ENCODE assay signal across 18 cellular contexts in the genomic region with DNA sequence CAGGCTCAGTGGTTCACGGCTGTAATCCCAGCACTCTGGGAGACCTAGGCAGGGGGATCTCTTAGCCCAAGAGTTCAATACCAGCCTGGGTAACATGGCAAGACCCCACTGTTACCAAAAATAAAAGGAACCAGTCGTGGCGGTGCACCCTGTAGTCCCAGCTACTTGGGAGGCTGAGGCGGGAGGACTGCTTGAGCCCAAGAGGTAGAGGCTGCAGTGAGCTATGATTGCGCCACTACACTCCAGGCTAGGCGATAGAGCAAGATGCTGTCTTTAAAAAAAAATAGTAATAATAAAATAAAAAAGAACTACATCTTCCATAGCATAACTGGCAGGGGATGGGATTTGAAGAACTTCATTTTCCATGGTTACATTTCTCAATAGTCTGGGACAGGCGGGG. TPM values are rescaled to one million over a fixed set of nuclear protein-coding genes. Genes with fewer than 3 reads are reported as not detected.
A peak's percentile ranks its signal among the peaks of the same experiment; 100 is the strongest.
DNase-seq lines count a peak whose midpoint lies in the region; ATAC-seq and TF ChIP-seq lines count a peak whose summit lies in the region.
"Had no signal": no experiment of that assay in that cellular context is flagged by ENCODE, and none has a peak within 500 bp of the region (broad histone marks: within the 10 kb centered on the region; RNA-seq: fewer than 3 reads in every experiment).

No MANE protein-coding gene starts in this region.

- H3K4me1 Mint-ChIP-seq in activated T-cell treated with anti-CD3 and anti-CD28 coated beads, Interleukin-2, amount 50 U/mL, for 24 hours (ENCODE audit: low read depth): peaks cover 48% of the 10 kb centered on the region
- H3K4me1 Mint-ChIP-seq in WTC11: peaks cover 19% of the 10 kb centered on the region
- peaks cover 16 to 41% of the 10 kb centered on the region in 2 donors for H3K4me1 Mint-ChIP-seq in stimulated activated naive B cell treated with anti-CD40 and anti-IgM and Interleukin-4, amounts not matched to agents 10 μg/mL and 1 μg/mL and 100 μg/mL, for 72 hours

- no peak for ATAC-seq in WTC11
- ATAC-seq in stimulated activated naive B cell treated with anti-CD40 and anti-IgM and Interleukin-4, amounts not matched to agents 10 μg/mL and 1 μg/mL and 100 μg/mL, for 72 hours (replicated peaks): no peak

- H3K27me3 Mint-ChIP-seq in activated T-cell treated with anti-CD3 and anti-CD28 coated beads, Interleukin-2, amount 50 U/mL, for 24 hours: no peaks in the 10 kb centered on the region
- H3K27me3 Mint-ChIP-seq in WTC11 (ENCODE audit: low read depth): peaks cover 68% of the 10 kb centered on the region
- H3K27me3 Mint-ChIP-seq in stimulated activated naive B cell treated with anti-CD40 and anti-IgM and Interleukin-4, amounts not matched to agents 10 μg/mL and 1 μg/mL and 100 μg/mL, for 72 hours: peaks cover 10 to 28% of the 10 kb centered on the region in 2 donors

- TF ChIP-seq CTCF in WTC11 (IDR thresholded peaks at IDR 0.05): no peak

- POLR2A ChIA-PET in WTC11 (lab: Charles Lee): interaction anchor here (1.8 kb wide), 1 partner anchor 40 kb away, joined by 10 read pairs; no protein-coding TSS in a partner anchor

- peak overlapping the region; percentile 86 for H3K4me3 Mint-ChIP-seq in activated T-cell treated with anti-CD3 and anti-CD28 coated beads, Interleukin-2, amount 50 U/mL, for 24 hours
- H3K4me3 Mint-ChIP-seq in WTC11: peak overlapping the region; percentile 91
- H3K4me3 Mint-ChIP-seq in stimulated activated naive B cell treated with anti-CD40 and anti-IgM and Interleukin-4, amounts not matched to agents 10 μg/mL and 1 μg/mL and 100 μg/mL, for 72 hours: peak overlapping the region in 1 of 2 donors; percentile 8

- H3K36me3 Mint-ChIP-seq in activated T-cell treated with anti-CD3 and anti-CD28 coated beads, Interleukin-2, amount 50 U/mL, for 24 hours (ENCODE audit: low read depth): peaks cover 7% of the 10 kb centered on the region
- H3K36me3 Mint-ChIP-seq in WTC11: no peaks in the 10 kb centered on the region
- H3K36me3 Mint-ChIP-seq in stimulated activated naive B cell treated with anti-CD40 and anti-IgM and Interleukin-4, amounts not matched to agents 10 μg/mL and 1 μg/mL and 100 μg/mL, for 72 hours: no peaks in the 10 kb centered on the region

- peak overlapping the region; percentile 84 for H3K27ac Mint-ChIP-seq in activated T-cell treated with anti-CD3 and anti-CD28 coated beads, Interleukin-2, amount 50 U/mL, for 24 hours
- H3K27ac Mint-ChIP-seq in WTC11: no peak overlapping the region
- H3K27ac Mint-ChIP-seq in stimulated activated naive B cell treated with anti-CD40 and anti-IgM and Interleukin-4, amounts not matched to agents 10 μg/mL and 1 μg/mL and 100 μg/mL, for 72 hours: peak overlapping the region; percentile 20

- no peaks in the 10 kb centered on the region for H3K9me3 Mint-ChIP-seq in activated T-cell treated with anti-CD3 and anti-CD28 coated beads, Interleukin-2, amount 50 U/mL, for 24 hours
- no peaks in the 10 kb centered on the region for H3K9me3 Mint-ChIP-seq in WTC11
- no peaks in the 10 kb centered on the region for H3K9me3 Mint-ChIP-seq in stimulated activated naive B cell treated with anti-CD40 and anti-IgM and Interleukin-4, amounts not matched to agents 10 μg/mL and 1 μg/mL and 100 μg/mL, for 72 hours

- no peak for DNase-seq in activated T-cell treated with anti-CD3 and anti-CD28 coated beads, Interleukin-2, amount 50 U/mL, for 24 hours
- no peak for DNase-seq in activated T-cell treated with anti-CD3 and anti-CD28 coated beads for 4 hours
- DNase-seq in WTC11 (ENCODE audit: low spot score): no peak
- no peak for DNase-seq in stimulated activated naive B cell treated with anti-CD40 and anti-IgM and Interleukin-4, amounts not matched to agents 10 μg/mL and 1 μg/mL and 100 μg/mL, for 72 hours
- no peak for DNase-seq in OCI-M1 (lab: John Stamatoyannopoulos, UW)
- DNase-seq in activated effector memory CD4-positive, alpha-beta T cell treated with Interleukin-2 at 50 U/mL for 16 hours: no peak
- DNase-seq in NCI-H1048 (lab: John Stamatoyannopoulos, UW): no peak
- DNase-seq: ACHN; activated CD4-positive, alpha-beta T cell treated with anti-CD3 and anti-CD28 coated beads for 1 hour; foreskin fibroblast; Karpas-422; NCI-H1930; small intestine; upper lobe of left lung had no signal

- CTCF ChIA-PET in WTC11 (lab: Charles Lee): interaction anchor here (1.1 to 5.0 kb wide), 8 partner anchors 15 to 206 kb away, joined by 3 to 66 read pairs (median 22); partner anchors contain the start of gene PHLDB3

- H3K4me3 ChIP-seq in iPS-11a (ENCODE audit: low read depth, low read length): peak overlapping the region; percentile 65

TF ChIP-seq in WTC11, 78 proteins besides CTCF, POLR2A, EP300 and RAD21:
- no peak for TF ChIP-seq ZMAT4 (CRISPR knock-in tag; IDR thresholded peaks at IDR 0.05)
- no peak for TF ChIP-seq FOXK1 (CRISPR knock-in tag; IDR thresholded peaks at IDR 0.05)
- no peak for TF ChIP-seq ZNF671 (CRISPR knock-in tag; IDR thresholded peaks at IDR 0.05)
- no peak for TF ChIP-seq ELF4 (CRISPR knock-in tag; IDR thresholded peaks at IDR 0.05; ENCODE audit: low read depth)
- no peak for TF ChIP-seq ATF1 (CRISPR knock-in tag; IDR thresholded peaks at IDR 0.05)

RNA-seq across cellular contexts. Expression of gene LYPD3, which starts 3.0 kb away (rescaled TPM):
- total RNA-seq in WTC11 (2021): 2.7 to 3.8 TPM (median 3.1 TPM) in 3 replicates

RNA-seq across cellular contexts. Expression of gene PHLDB3, which starts 42.2 kb away (rescaled TPM):
- 14.6 to 15.6 TPM (median 14.8 TPM) in 3 replicates for total RNA-seq in WTC11 (2021)

RNA-seq across cellular contexts. Expression of gene TEX101, which starts 47.7 kb away (rescaled TPM):
- total RNA-seq in WTC11 (2021): not detected in 3 replicates
- total RNA-seq: dermis microvascular lymphatic vessel endothelial cell, left lobe of liver, SK-MEL-5, upper lobe of left lung had no signal
